19 cellular contexts compared by ENCODE assay signal in the genomic region with DNA sequence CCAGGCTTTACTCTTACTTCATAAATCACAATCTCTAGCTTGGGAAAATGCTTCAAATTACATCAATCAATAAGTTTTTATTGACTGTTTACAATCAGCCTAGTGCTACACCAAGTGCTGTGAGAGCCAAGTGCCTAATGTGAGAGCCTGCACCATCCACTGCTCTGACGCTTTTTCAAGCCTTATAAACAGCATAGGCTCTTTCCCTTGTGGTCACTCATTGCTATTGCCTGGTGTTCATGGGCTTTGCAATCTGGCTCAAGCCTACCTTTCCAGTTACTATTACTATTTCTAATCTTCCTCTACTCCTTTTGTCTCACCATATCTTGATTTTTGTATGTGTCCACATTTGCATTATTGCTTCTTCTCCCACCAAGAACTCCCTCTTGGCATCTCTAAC.
"Had no signal": no experiment of that assay in that cellular context is flagged by ENCODE, and none has a peak within 500 bp of the region (broad histone marks: within the 10 kb centered on the region; RNA-seq: fewer than 3 reads in every experiment).

No MANE protein-coding gene starts in this region.

- FAIRE-seq: frontal cortex had no signal

- H3K9me3 Mint-ChIP-seq: activated T-cell treated with anti-CD3 and anti-CD28 coated beads, Interleukin-2, amount 50 U/mL, for 72 hours; effector memory CD8-positive, alpha-beta T cell; naive thymus-derived CD8-positive, alpha-beta T cell; stimulated activated effector memory CD8-positive, alpha-beta T cell treated with anti-CD3 and anti-CD28 coated beads, Interleukin-12 subunit alpha, Interleukin-12 subunit beta, amount 100 ng/mL, for 72 hours; T-helper 1 cell treated with Interleukin-12 subunit alpha and Interleukin-12 subunit beta and Interleukin-4 antibody, amounts not matched to agents 30 μg/mL and 1 μg/mL, for 36 hours had no signal

- H3K27me3 Mint-ChIP-seq: effector memory CD8-positive, alpha-beta T cell; naive thymus-derived CD8-positive, alpha-beta T cell had no signal

- H3K27ac ChIP-seq: ascending aorta, epithelial cell of prostate, ovary, stomach had no signal

- H3K27ac Mint-ChIP-seq: activated T-cell treated with anti-CD3 and anti-CD28 coated beads, Interleukin-2, amount 50 U/mL, for 72 hours; effector memory CD8-positive, alpha-beta T cell; stimulated activated effector memory CD8-positive, alpha-beta T cell treated with anti-CD3 and anti-CD28 coated beads, Interleukin-12 subunit alpha, Interleukin-12 subunit beta, amount 100 ng/mL, for 72 hours; T-helper 1 cell treated with Interleukin-12 subunit alpha and Interleukin-12 subunit beta and Interleukin-4 antibody, amounts not matched to agents 30 μg/mL and 1 μg/mL, for 36 hours had no signal

- H3K4me1 Mint-ChIP-seq: stimulated activated effector memory CD8-positive, alpha-beta T cell treated with anti-CD3 and anti-CD28 coated beads, Interleukin-12 subunit alpha, Interleukin-12 subunit beta, amount 100 ng/mL, for 72 hours had no signal

- H3K9me3 ChIP-seq: ascending aorta, stomach had no signal

- H3K36me3 Mint-ChIP-seq: stimulated activated effector memory CD8-positive, alpha-beta T cell treated with anti-CD3 and anti-CD28 coated beads, Interleukin-12 subunit alpha, Interleukin-12 subunit beta, amount 100 ng/mL, for 72 hours had no signal

- H3K4me3 Mint-ChIP-seq: activated T-cell treated with anti-CD3 and anti-CD28 coated beads, Interleukin-2, amount 50 U/mL, for 72 hours; effector memory CD8-positive, alpha-beta T cell; naive thymus-derived CD8-positive, alpha-beta T cell; stimulated activated effector memory CD8-positive, alpha-beta T cell treated with anti-CD3 and anti-CD28 coated beads, Interleukin-12 subunit alpha, Interleukin-12 subunit beta, amount 100 ng/mL, for 72 hours; T-helper 1 cell treated with Interleukin-12 subunit alpha and Interleukin-12 subunit beta and Interleukin-4 antibody, amounts not matched to agents 30 μg/mL and 1 μg/mL, for 36 hours had no signal

- H3K36me3 ChIP-seq: ascending aorta, ovary had no signal

- ATAC-seq: activated T-cell treated with anti-CD3 and anti-CD28 coated beads, Interleukin-2, amount 50 U/mL, for 72 hours; effector memory CD8-positive, alpha-beta T cell; naive thymus-derived CD8-positive, alpha-beta T cell; sciatic nerve; stimulated activated effector memory CD8-positive, alpha-beta T cell treated with anti-CD3 and anti-CD28 coated beads, Interleukin-12 subunit alpha, Interleukin-12 subunit beta, amount 100 ng/mL, for 72 hours had no signal

- H3K4me3 ChIP-seq: ascending aorta, ovary, smooth muscle cell, stomach had no signal

- H3K27me3 ChIP-seq: ascending aorta, ovary, stomach had no signal

- H3K4me1 ChIP-seq: ascending aorta, stomach had no signal

- DNase-seq: activated CD4-positive, CD25-positive, alpha-beta regulatory T cell treated with anti-CD3 and anti-CD28 coated beads, Interleukin-2, amount 50 U/mL, for 72 hours; activated CD8-positive, alpha-beta memory T cell treated with anti-CD3 and anti-CD28 coated beads for 24 hours; activated effector memory CD4-positive, alpha-beta T cell treated with anti-CD3 and anti-CD28 coated beads, Interleukin-2, amount 50 U/mL, for 16 hours; activated naive CD4-positive, alpha-beta T cell treated with anti-CD3 and anti-CD28 coated beads, Interleukin-2, amount 50 U/mL, for 16 hours; activated T-cell treated with anti-CD3 and anti-CD28 coated beads, Interleukin-2, amount 50 U/mL, for 72 hours; effector memory CD8-positive, alpha-beta T cell; head of caudate nucleus; naive thymus-derived CD8-positive, alpha-beta T cell; ovary; stimulated activated CD4-positive, alpha-beta T cell treated with anti-CD3 and anti-CD28 coated beads, Interleukin-4, amount 100 ng/mL, for 24 hours; stomach; trophoblast cell had no signal
